ENCODE assay signal across 17 cellular contexts in the genomic region with DNA sequence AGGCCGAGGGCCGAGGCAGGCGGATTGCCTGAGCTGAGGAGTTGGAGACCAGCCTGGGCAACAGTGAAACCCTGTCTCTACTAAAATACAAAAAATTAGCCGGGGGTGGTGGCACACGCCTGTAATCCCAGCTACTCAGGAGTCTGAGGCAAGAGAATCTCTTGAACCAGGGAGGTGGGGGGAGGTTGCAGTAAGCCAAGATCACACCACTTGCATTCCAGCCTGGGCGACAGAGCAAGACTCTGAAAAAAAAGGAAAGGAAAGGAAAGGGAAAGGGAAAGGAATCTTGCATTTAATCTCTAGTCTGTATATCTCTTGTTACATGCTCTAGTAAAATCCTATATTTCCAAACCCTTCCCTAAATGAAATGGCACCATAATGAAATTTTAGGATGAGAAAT.
DNase-seq lines count a peak whose midpoint lies in the region; ATAC-seq, FAIRE-seq and TF ChIP-seq lines count a peak whose summit lies in the region.
"Had no signal": no experiment of that assay in that cellular context is flagged by ENCODE, and none has a peak within 500 bp of the region (broad histone marks: within the 10 kb centered on the region; RNA-seq: fewer than 3 reads in every experiment).

No MANE protein-coding gene starts in this region.

- peak; percentile 4 for FAIRE-seq in endothelial cell of umbilical vein (lab: Jason Lieb, UNC)
- FAIRE-seq: A549, GM12878 had no signal

- no peak overlapping the region for H3K4me2 ChIP-seq in endothelial cell of umbilical vein (ENCODE audit: insufficient read depth, low read length)
- H3K4me2 ChIP-seq: A549 had no signal

- H2AFZ ChIP-seq in endothelial cell of umbilical vein (ENCODE audit: low read depth, low read length), result no peak overlapping the region

- in situ Hi-C loops in GM13977 (cut with MboI; ENCODE audit: low pct_unique_long_range_greater_than_20kb, low sequenced_read_pairs, unreplicated experiment), result no loop called here

- CTCF ChIA-PET in endothelial cell of umbilical vein (lab: Charles Lee), result no interaction called here

- 95 to 99% methylated on average over 6 of the region's 6 CpGs for WGBS in heart right ventricle, 2 donors

- H3K27ac ChIP-seq in heart right ventricle, result no peak overlapping the region
- no peak overlapping the region for H3K27ac ChIP-seq in endothelial cell of umbilical vein (ENCODE audit: insufficient read depth, low read depth, low read length)
- H3K27ac ChIP-seq: 22Rv1, A549, C4-2B had no signal

- dilution Hi-C loops in endothelial cell of umbilical vein (cut with MboI; ENCODE audit: extremely low pct_ligation_motif_present, low sequenced_read_pairs), result no loop called here

- H3K9ac ChIP-seq in endothelial cell of umbilical vein (replicated peaks; ENCODE audit: extremely low read depth, insufficient read depth, low read length), result no peak overlapping the region

- POLR2A ChIA-PET in endothelial cell of umbilical vein (lab: Charles Lee), result no interaction called here

- peak; percentile 70 for DNase-seq in Right ventricle myocardium inferior (ENCODE audit: missing footprints)
- no peak for DNase-seq in heart right ventricle
- DNase-seq in endothelial cell of umbilical vein (ENCODE audit: low read depth, low spot score), result no peak
- peak; percentile 29 for DNase-seq in left kidney (ENCODE audit: low read depth, low spot score)
- DNase-seq in GM13977 (ENCODE audit: low spot score), result no peak
- no peak for DNase-seq in ureter (ENCODE audit: low spot score)
- DNase-seq: AML-193; CD4-positive, alpha-beta memory T cell; DMS79 treated with DMSO at 0.1 percent for 48 hours; GOT3; H9 had no signal

- H3K9me1 ChIP-seq in endothelial cell of umbilical vein (replicated peaks; ENCODE audit: control insufficient read depth, extremely low read depth, insufficient read depth, low read length), result no peaks in the 10 kb centered on the region

- H3K79me2 ChIP-seq in endothelial cell of umbilical vein (ENCODE audit: control insufficient read depth, insufficient read depth, low read length), result no peaks in the 10 kb centered on the region

- TF ChIP-seq CTCF in heart right ventricle (IDR thresholded peaks at IDR 0.05) (no peak), endothelial cell of umbilical vein (IDR thresholded peaks at IDR 0.05; ENCODE audit: extremely low read depth in 1 of 2, insufficient read depth in 1 of 2, low read depth in 1 of 2, low read length in 2 of 2) (no peak), GM13977 (IDR thresholded peaks at IDR 0.05; ENCODE audit: extremely low read depth, insufficient read depth, missing control alignments) (no peak)

- H3K27me3 ChIP-seq in heart right ventricle (no peaks in the 10 kb centered on the region), endothelial cell of umbilical vein (ENCODE audit: control insufficient read depth in 2 of 2, insufficient read depth in 2 of 2, low read length in 2 of 2) (peaks cover 0 to 1% of the 10 kb centered on the region in 2 experiments)

- intact Hi-C loops in Right ventricle myocardium inferior (cut with DNase I) (loop anchor here (5.0 kb wide), 1 partner anchor 240 kb away; no protein-coding TSS in a partner anchor), heart right ventricle (cut with DNase I) (loop anchor here in 1 of 10 donors (10.0 kb wide), 1 partner anchor 158 kb away; no protein-coding TSS in a partner anchor), endothelial cell of umbilical vein (cut with micrococcal nuclease) (no loop called here)

- BruUV-seq in endothelial cell of umbilical vein (replicated peaks; lab: Mats Ljungman, UMichigan), result no TSS peak

- H3K4me3 ChIP-seq in heart right ventricle, result no peak overlapping the region
- no peak overlapping the region for H3K4me3 ChIP-seq in endothelial cell of umbilical vein (replicated peaks in 1 of 3; ENCODE audit: insufficient read depth in 1 of 3, low read depth in 1 of 3, low read length in 3 of 3)
- H3K4me3 ChIP-seq: A549, GM12878 had no signal

- H3K36me3 ChIP-seq in heart right ventricle (no peaks in the 10 kb centered on the region), endothelial cell of umbilical vein (ENCODE audit: control insufficient read depth in 2 of 2, extremely low read depth in 1 of 2, insufficient read depth in 2 of 2, low read length in 2 of 2) (no peaks in the 10 kb centered on the region)

- no peaks in the 10 kb centered on the region for H4K20me1 ChIP-seq in endothelial cell of umbilical vein (replicated peaks; ENCODE audit: control insufficient read depth, extremely low read depth, insufficient read depth, low read length)

- peaks cover 0 to 3% (median under 1%) of the 10 kb centered on the region in 9 donors for H3K4me1 ChIP-seq in heart right ventricle
- H3K4me1 ChIP-seq in endothelial cell of umbilical vein (ENCODE audit: control insufficient read depth, extremely low read depth, insufficient read depth, low read length), result no peaks in the 10 kb centered on the region
- H3K4me1 ChIP-seq: A549 had no signal

- ATAC-seq in Right ventricle myocardium inferior (no peak), heart right ventricle (no peak), GM18873 (IDR thresholded peaks at IDR 0.05; ENCODE audit: low FRiP score, unreplicated experiment) (no peak), HG02970 (IDR thresholded peaks at IDR 0.05; ENCODE audit: low FRiP score, unreplicated experiment) (no peak)
- ATAC-seq: A549, GM12878 had no signal

- TF ChIP-seq POLR2A in endothelial cell of umbilical vein (IDR thresholded peaks at IDR 0.05; ENCODE audit: low read depth, low read length), result no peak

- H3K9me3 ChIP-seq in heart right ventricle, result no peaks in the 10 kb centered on the region
- H3K9me3 ChIP-seq in endothelial cell of umbilical vein (replicated peaks; ENCODE audit: control insufficient read depth, insufficient read depth, low read length), result no peaks in the 10 kb centered on the region
- H3K9me3 ChIP-seq: A549 had no signal

TF ChIP-seq in endothelial cell of umbilical vein, 7 proteins besides CTCF, POLR2A, EP300 and RAD21:
- no peak for TF ChIP-seq FOS (IDR thresholded peaks at IDR 0.05; ENCODE audit: borderline replicate concordance, insufficient read depth, low read length)
- no peak for TF ChIP-seq JUN (IDR thresholded peaks at IDR 0.05; ENCODE audit: borderline replicate concordance, insufficient read depth, insufficient read length, low read depth)
- no peak for TF ChIP-seq GATA2 (IDR thresholded peaks at IDR 0.05; ENCODE audit: insufficient read depth, insufficient read length, low read depth, low read length)
- TF ChIP-seq, protein P1, sequence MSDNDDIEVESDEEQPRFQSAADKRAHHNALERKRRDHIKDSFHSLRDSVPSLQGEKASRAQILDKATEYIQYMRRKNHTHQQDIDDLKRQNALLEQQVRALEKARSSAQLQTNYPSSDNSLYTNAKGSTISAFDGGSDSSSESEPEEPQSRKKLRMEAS (IDR thresholded peaks at IDR 0.05; ENCODE audit: insufficient read depth, insufficient read length), result no peak
- no peak for TF ChIP-seq MYC (IDR thresholded peaks at IDR 0.05; ENCODE audit: low read depth, low read length)
- TF ChIP-seq EZH2 (IDR thresholded peaks at IDR 0.05; ENCODE audit: borderline replicate concordance, low read depth, low read length, severe bottlenecking), result no peak
- TF ChIP-seq POLR2AphosphoS5 (IDR thresholded peaks at IDR 0.05; ENCODE audit: insufficient read depth, low read depth, low read length), result no peak

Comparison
In these comparisons a context has a peak if more than half of its experiments do, and no peak if none do; other contexts are left out.
1. DNase-seq: peak in Right ventricle myocardium inferior (single experiment) and left kidney (single experiment); none in heart right ventricle (0 of 2), endothelial cell of umbilical vein (single experiment), GM13977 (single experiment) and ureter (single experiment).